25 cellular contexts compared by ENCODE assay signal in genomic region chr16:12345349-12345748, GRCh38.
"Had no signal": no experiment of that assay in that cellular context is flagged by ENCODE, and none has a peak within 500 bp of the region (broad histone marks: within the 10 kb centered on the region; RNA-seq: fewer than 3 reads in every experiment).

No MANE protein-coding gene starts in this region.

- H3K27ac ChIP-seq: colonic mucosa, esophagus muscularis mucosa, foreskin keratinocyte, lower lobe of right lung, ovary, psoas muscle, sigmoid colon, testis, tibial artery, upper lobe of right lung, uterus had no signal

- H3K4me1 ChIP-seq: colonic mucosa, tibial artery, upper lobe of right lung, uterus had no signal

- H3K27me3 ChIP-seq: colonic mucosa, esophagus muscularis mucosa, foreskin keratinocyte, ovary, sigmoid colon, testis, tibial artery, upper lobe of right lung, uterus had no signal

- DNase-seq: colonic mucosa; effector memory CD4-positive, alpha-beta T cell; foreskin keratinocyte; immature natural killer cell; islet precursor cell; kidney glomerular epithelial cell; left colon; left ventricle myocardium superior; lower lobe of right lung; naive thymus-derived CD8-positive, alpha-beta T cell; nephron progenitor cell; occipital lobe; ovary; psoas muscle; right cardiac atrium; sigmoid colon; stimulated activated CD4-positive, alpha-beta T cell treated with anti-CD3 and anti-CD28 coated beads, Interleukin-2, amount 100 ng/mL, for 24 hours; stimulated activated CD4-positive, alpha-beta T cell treated with anti-CD3 and anti-CD28 coated beads, Interleukin-4, amount 100 ng/mL, for 24 hours; stimulated activated naive CD8-positive, alpha-beta T cell treated with anti-CD3 and anti-CD28 coated beads, Interleukin-15, Interleukin-2, amounts not matched to agents 100 U/mL and 50 U/mL, for 24 hours; testis; upper lobe of right lung; uterus had no signal

- H3K36me3 ChIP-seq: colonic mucosa, esophagus muscularis mucosa, lower lobe of right lung, ovary, sigmoid colon, tibial artery, upper lobe of right lung, uterus had no signal

- H3K4me3 ChIP-seq: colonic mucosa, esophagus muscularis mucosa, lower lobe of right lung, ovary, psoas muscle, sigmoid colon, testis, tibial artery, upper lobe of right lung, uterus had no signal

- H3K9me3 ChIP-seq: colonic mucosa, esophagus muscularis mucosa, lower lobe of right lung, ovary, psoas muscle, sigmoid colon, testis, tibial artery, upper lobe of right lung, uterus had no signal

- ATAC-seq: foreskin keratinocyte; left colon; left ventricle myocardium superior; naive thymus-derived CD8-positive, alpha-beta T cell; psoas muscle; stimulated activated effector memory CD8-positive, alpha-beta T cell treated with anti-CD3 and anti-CD28 coated beads, Interleukin-12 subunit alpha, Interleukin-12 subunit beta, amount 100 ng/mL, for 72 hours; stimulated activated naive CD8-positive, alpha-beta T cell treated with anti-CD3 and anti-CD28 coated beads, Interleukin-15, Interleukin-2, amounts not matched to agents 100 U/mL and 50 U/mL, for 24 hours; upper lobe of right lung had no signal
